5 cellular contexts compared by ENCODE assay signal in the genomic region with DNA sequence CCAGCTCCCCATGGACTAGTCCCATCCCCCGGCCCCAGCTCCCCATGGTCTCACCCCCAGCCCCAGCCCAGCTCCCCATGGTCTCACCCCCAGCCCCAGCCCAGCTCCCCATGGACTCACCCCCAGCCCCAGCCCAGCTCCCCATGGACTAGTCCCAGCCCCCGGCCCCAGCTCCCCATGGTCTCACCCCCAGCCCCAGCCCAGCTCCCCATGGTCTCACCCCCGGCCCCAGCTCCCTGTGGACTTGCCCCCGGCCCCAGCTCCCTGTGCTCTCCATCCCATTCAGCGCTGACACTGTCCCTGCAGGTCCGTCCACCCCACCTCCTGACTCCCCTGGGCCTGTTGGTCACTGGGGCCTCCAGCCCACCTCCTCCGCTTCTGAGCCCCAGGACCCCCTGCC. TPM values are rescaled to one million over a fixed set of nuclear protein-coding genes. Genes with fewer than 3 reads are reported as not detected.
"Had no signal": no experiment of that assay in that cellular context is flagged by ENCODE, and none has a peak within 500 bp of the region (broad histone marks: within the 10 kb centered on the region; RNA-seq: fewer than 3 reads in every experiment).

No MANE protein-coding gene starts in this region.

RNA-seq across cellular contexts. Expression of a gene that starts 1.3 kb away (rescaled TPM):
- total RNA-seq: M059J, PC-3, SJSA1 had no signal
- polyA plus RNA-seq: K562, SK-N-SH had no signal

RNA-seq across cellular contexts. Expression of a gene that starts 6.2 kb away (rescaled TPM):
- total RNA-seq: K562, M059J, PC-3, SJSA1 had no signal
- polyA plus RNA-seq: K562, SK-N-SH had no signal

RNA-seq across cellular contexts. Expression of a gene that starts 9.2 kb away (rescaled TPM):
- total RNA-seq: K562, M059J, PC-3, SJSA1 had no signal
- polyA plus RNA-seq: K562, SK-N-SH had no signal

RNA-seq across cellular contexts. Expression of a gene that starts 24.6 kb away (rescaled TPM):
- total RNA-seq: K562, M059J, PC-3, SJSA1 had no signal
- polyA plus RNA-seq: K562, SK-N-SH had no signal
